Comparison of ENCODE assay signal across 13 cellular contexts in the genomic region with DNA sequence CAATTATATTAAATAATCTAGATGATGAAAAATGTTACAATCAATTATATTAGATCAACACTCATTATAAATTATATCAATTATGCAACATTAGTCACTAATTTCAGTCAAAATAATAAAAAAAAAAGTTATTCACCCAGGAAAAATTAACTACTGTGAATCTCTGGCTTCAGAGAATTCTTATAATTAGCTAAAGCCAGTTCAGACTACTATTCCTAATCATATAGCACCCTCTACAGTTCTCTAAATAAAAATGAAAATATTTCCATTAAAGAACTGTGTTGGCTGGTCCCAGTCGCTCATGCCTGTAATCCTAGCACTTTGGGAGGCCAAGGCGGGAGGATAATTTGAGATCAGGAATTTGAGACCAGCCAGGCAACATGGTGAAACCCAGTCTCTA. TPM values are rescaled to one million over a fixed set of nuclear protein-coding genes. Genes with fewer than 3 reads are reported as not detected.
A peak's percentile ranks its signal among the peaks of the same experiment; 100 is the strongest.
DNase-seq lines count a peak whose midpoint lies in the region; ATAC-seq and TF ChIP-seq lines count a peak whose summit lies in the region.
"Had no signal": no experiment of that assay in that cellular context is flagged by ENCODE, and none has a peak within 500 bp of the region (broad histone marks: within the 10 kb centered on the region; RNA-seq: fewer than 3 reads in every experiment).

No MANE protein-coding gene starts in this region.

- no peak for TF ChIP-seq EP300 in suprapubic skin (IDR thresholded peaks at IDR 0.05)

- H3K36me3 ChIP-seq in adipocyte (ENCODE audit: control insufficient read depth, insufficient read depth, low read length, severe bottlenecking) (no peaks in the 10 kb centered on the region), left lung (no peaks in the 10 kb centered on the region), suprapubic skin (no peaks in the 10 kb centered on the region)
- no peaks in the 10 kb centered on the region for H3K36me3 ChIP-seq in naive thymus-derived CD4-positive, alpha-beta T cell (ENCODE audit: control insufficient read depth in 2 of 3, insufficient read depth in 3 of 3, low read length in 3 of 3)

- H3K27me3 ChIP-seq in adipocyte (replicated peaks; ENCODE audit: control insufficient read depth, insufficient read depth, low read length) = no peaks in the 10 kb centered on the region
- H3K27me3 ChIP-seq in left lung = no peaks in the 10 kb centered on the region
- no peaks in the 10 kb centered on the region for H3K27me3 ChIP-seq in suprapubic skin
- no peaks in the 10 kb centered on the region for H3K27me3 ChIP-seq in naive thymus-derived CD4-positive, alpha-beta T cell (ENCODE audit: control insufficient read depth in 2 of 2, insufficient read depth in 2 of 2, low read length in 2 of 2)

- H3K4me1 ChIP-seq in adipocyte (ENCODE audit: control insufficient read depth, insufficient read depth, low read length) = peaks cover 15% of the 10 kb centered on the region
- H3K4me1 ChIP-seq in left lung = no peaks in the 10 kb centered on the region
- peaks cover 7% of the 10 kb centered on the region for H3K4me1 ChIP-seq in suprapubic skin
- no peaks in the 10 kb centered on the region for H3K4me1 ChIP-seq in naive thymus-derived CD4-positive, alpha-beta T cell (ENCODE audit: control insufficient read depth in 2 of 2, insufficient read depth in 2 of 2, low read length in 2 of 2)

- H3K27ac Mint-ChIP-seq in naive thymus-derived CD4-positive, alpha-beta T cell = no peak overlapping the region
- H3K27ac Mint-ChIP-seq in activated naive CD4-positive, alpha-beta T cell treated with anti-CD3 and anti-CD28 coated beads for 36 hours = no peak overlapping the region
- H3K27ac Mint-ChIP-seq: activated T-cell treated with anti-CD3 and anti-CD28 coated beads, Interleukin-2, amount 50 U/mL, for 72 hours; dendritic cell treated with granulocyte-macrophage colony-stimulating factor and Interleukin-4, amounts not matched to agents 40 ng/mL and 50 ng/mL, for 4 days; H9 had no signal

- no peak overlapping the region for H3K9ac ChIP-seq in adipocyte (ENCODE audit: low read length)

- H3K4me1 Mint-ChIP-seq in naive thymus-derived CD4-positive, alpha-beta T cell = peaks cover 10 to 51% (median 41%) of the 10 kb centered on the region in 7 donors
- H3K4me1 Mint-ChIP-seq in activated naive CD4-positive, alpha-beta T cell treated with anti-CD3 and anti-CD28 coated beads for 36 hours (ENCODE audit: low read depth) = peaks cover 35% of the 10 kb centered on the region

- peaks cover 0 to 1% (median 0%) of the 10 kb centered on the region in 11 donors for H3K9me3 Mint-ChIP-seq in naive thymus-derived CD4-positive, alpha-beta T cell
- H3K9me3 Mint-ChIP-seq in activated naive CD4-positive, alpha-beta T cell treated with anti-CD3 and anti-CD28 coated beads for 36 hours = no peaks in the 10 kb centered on the region
- H3K9me3 Mint-ChIP-seq: activated T-cell treated with anti-CD3 and anti-CD28 coated beads, Interleukin-2, amount 50 U/mL, for 72 hours; dendritic cell treated with granulocyte-macrophage colony-stimulating factor and Interleukin-4, amounts not matched to agents 40 ng/mL and 50 ng/mL, for 4 days; H9 had no signal

- intact Hi-C loops in left lung (cut with DNase I) = no loop called here
- intact Hi-C loops in naive thymus-derived CD4-positive, alpha-beta T cell (cut with micrococcal nuclease) = loop anchor here in 1 of 2 donors (2.0 kb wide), 1 partner anchor 15 kb away; no protein-coding TSS in a partner anchor
- intact Hi-C loops in activated naive CD4-positive, alpha-beta T cell treated with anti-CD3 and anti-CD28 coated beads for 36 hours (cut with micrococcal nuclease) = no loop called here

- no peak for TF ChIP-seq POLR2A in suprapubic skin (IDR thresholded peaks at IDR 0.05)

- no peaks in the 10 kb centered on the region for H3K27me3 Mint-ChIP-seq in naive thymus-derived CD4-positive, alpha-beta T cell
- H3K27me3 Mint-ChIP-seq in activated naive CD4-positive, alpha-beta T cell treated with anti-CD3 and anti-CD28 coated beads for 36 hours (ENCODE audit: low read depth) = no peaks in the 10 kb centered on the region
- H3K27me3 Mint-ChIP-seq: dendritic cell treated with granulocyte-macrophage colony-stimulating factor and Interleukin-4, amounts not matched to agents 40 ng/mL and 50 ng/mL, for 4 days had no signal

- no peak overlapping the region for H3K4me3 ChIP-seq in adipocyte (ENCODE audit: low read length)
- H3K4me3 ChIP-seq in left lung = no peak overlapping the region
- no peak overlapping the region for H3K4me3 ChIP-seq in suprapubic skin
- no peak overlapping the region for H3K4me3 ChIP-seq in naive thymus-derived CD4-positive, alpha-beta T cell (ENCODE audit: low read length)
- H3K4me3 ChIP-seq: skin epidermis had no signal

- no peak for TF ChIP-seq CTCF in left lung (IDR thresholded peaks at IDR 0.05)
- no peak for TF ChIP-seq CTCF in suprapubic skin (IDR thresholded peaks at IDR 0.05)

- POLR2A ChIA-PET in naive thymus-derived CD4-positive, alpha-beta T cell (lab: Charles Lee) = no interaction called here

- H3K9me3 ChIP-seq in adipocyte (ENCODE audit: control insufficient read depth, low read length) (no peaks in the 10 kb centered on the region), left lung (no peaks in the 10 kb centered on the region), suprapubic skin (no peaks in the 10 kb centered on the region)
- H3K9me3 ChIP-seq in naive thymus-derived CD4-positive, alpha-beta T cell (ENCODE audit: control insufficient read depth in 2 of 3, low read length in 3 of 3) = no peaks in the 10 kb centered on the region

- H3K4me3 Mint-ChIP-seq in naive thymus-derived CD4-positive, alpha-beta T cell = no peak overlapping the region
- H3K4me3 Mint-ChIP-seq in activated naive CD4-positive, alpha-beta T cell treated with anti-CD3 and anti-CD28 coated beads for 36 hours = no peak overlapping the region
- H3K4me3 Mint-ChIP-seq: activated T-cell treated with anti-CD3 and anti-CD28 coated beads, Interleukin-2, amount 50 U/mL, for 72 hours; dendritic cell treated with granulocyte-macrophage colony-stimulating factor and Interleukin-4, amounts not matched to agents 40 ng/mL and 50 ng/mL, for 4 days; H9 had no signal

- DNase-seq in AG20443 (ENCODE audit: low spot score) (peak; percentile 11), LHCN-M2 (ENCODE audit: low read depth) (peak; percentile 10), adipocyte (ENCODE audit: low read depth) (peak; percentile 16), left lung (no peak), suprapubic skin (ENCODE audit: low spot score in 2 of 2) (no peak)
- DNase-seq in naive thymus-derived CD4-positive, alpha-beta T cell = no peak
- DNase-seq in activated naive CD4-positive, alpha-beta T cell treated with anti-CD3 and anti-CD28 coated beads for 36 hours = no peak
- DNase-seq: activated T-cell treated with anti-CD3 and anti-CD28 coated beads, Interleukin-2, amount 50 U/mL, for 72 hours; H9; NCI-H2081 had no signal

- peaks cover 0 to 8% (median under 1%) of the 10 kb centered on the region in 5 donors for H3K36me3 Mint-ChIP-seq in naive thymus-derived CD4-positive, alpha-beta T cell
- H3K36me3 Mint-ChIP-seq in activated naive CD4-positive, alpha-beta T cell treated with anti-CD3 and anti-CD28 coated beads for 36 hours (ENCODE audit: low read depth) = peaks cover 7% of the 10 kb centered on the region

- peak; percentile 69 for ATAC-seq in left lung
- no peak for ATAC-seq in HG02610 (IDR thresholded peaks at IDR 0.05; ENCODE audit: unreplicated experiment)
- ATAC-seq in naive thymus-derived CD4-positive, alpha-beta T cell = no peak
- ATAC-seq: activated T-cell treated with anti-CD3 and anti-CD28 coated beads, Interleukin-2, amount 50 U/mL, for 72 hours had no signal

- 82% methylated on average over 2 of the region's 2 CpGs for WGBS in suprapubic skin

- CTCF ChIA-PET in naive thymus-derived CD4-positive, alpha-beta T cell (lab: Charles Lee) = interaction anchor here (0.5 to 0.6 kb wide), 2 partner anchors 42 to 399 kb away, joined by 3 read pairs; no protein-coding TSS in a partner anchor
- CTCF ChIA-PET in activated naive CD4-positive, alpha-beta T cell treated with anti-CD3 and anti-CD28 coated beads for 36 hours (lab: Charles Lee) = interaction anchor here (0.6 to 1.8 kb wide), 3 partner anchors 16 to 712 kb away, joined by 3 to 4 read pairs (median 3); no protein-coding TSS in a partner anchor

- H3K27ac ChIP-seq in left lung = no peak overlapping the region
- no peak overlapping the region for H3K27ac ChIP-seq in suprapubic skin
- no peak overlapping the region for H3K27ac ChIP-seq in naive thymus-derived CD4-positive, alpha-beta T cell (ENCODE audit: low read depth, low read length)
- H3K27ac ChIP-seq: skin epidermis had no signal

RNA-seq across cellular contexts. Expression of a gene that starts 33.0 kb away (rescaled TPM):
- 25.6 and 26.0 TPM in 2 replicates for total RNA-seq in LHCN-M2 (2014; rRNA removed)
- polyA plus RNA-seq in LHCN-M2 (2012) = 3.3 TPM
- 10 to 100 TPM; 18.3 to 24.8 TPM for total RNA-seq in left lung
- total RNA-seq in suprapubic skin = 10 to 100 TPM; 15.0 to 23.2 (median 17.6) TPM
- 10 to 100 TPM; 20.9 to 26.5 (median 23.5) TPM for total RNA-seq in naive thymus-derived CD4-positive, alpha-beta T cell
- polyA plus RNA-seq in naive thymus-derived CD4-positive, alpha-beta T cell = 1 to 10 TPM; 6.1 to 6.9 TPM
- total RNA-seq in activated naive CD4-positive, alpha-beta T cell treated with anti-CD3 and anti-CD28 coated beads for 36 hours = 10 to 100 TPM; 20.4 to 21.2 TPM

Comparison
In these comparisons a context has a peak if more than half of its experiments do, and no peak if none do; other contexts are left out.
1. DNase-seq: peak in AG20443 (single experiment), LHCN-M2 (single experiment) and adipocyte (single experiment); none in left lung (0 of 2), suprapubic skin (0 of 2), naive thymus-derived CD4-positive, alpha-beta T cell (0 of 9) and activated naive CD4-positive, alpha-beta T cell treated with anti-CD3 and anti-CD28 coated beads for 36 hours (single experiment).